In the genomic region with DNA sequence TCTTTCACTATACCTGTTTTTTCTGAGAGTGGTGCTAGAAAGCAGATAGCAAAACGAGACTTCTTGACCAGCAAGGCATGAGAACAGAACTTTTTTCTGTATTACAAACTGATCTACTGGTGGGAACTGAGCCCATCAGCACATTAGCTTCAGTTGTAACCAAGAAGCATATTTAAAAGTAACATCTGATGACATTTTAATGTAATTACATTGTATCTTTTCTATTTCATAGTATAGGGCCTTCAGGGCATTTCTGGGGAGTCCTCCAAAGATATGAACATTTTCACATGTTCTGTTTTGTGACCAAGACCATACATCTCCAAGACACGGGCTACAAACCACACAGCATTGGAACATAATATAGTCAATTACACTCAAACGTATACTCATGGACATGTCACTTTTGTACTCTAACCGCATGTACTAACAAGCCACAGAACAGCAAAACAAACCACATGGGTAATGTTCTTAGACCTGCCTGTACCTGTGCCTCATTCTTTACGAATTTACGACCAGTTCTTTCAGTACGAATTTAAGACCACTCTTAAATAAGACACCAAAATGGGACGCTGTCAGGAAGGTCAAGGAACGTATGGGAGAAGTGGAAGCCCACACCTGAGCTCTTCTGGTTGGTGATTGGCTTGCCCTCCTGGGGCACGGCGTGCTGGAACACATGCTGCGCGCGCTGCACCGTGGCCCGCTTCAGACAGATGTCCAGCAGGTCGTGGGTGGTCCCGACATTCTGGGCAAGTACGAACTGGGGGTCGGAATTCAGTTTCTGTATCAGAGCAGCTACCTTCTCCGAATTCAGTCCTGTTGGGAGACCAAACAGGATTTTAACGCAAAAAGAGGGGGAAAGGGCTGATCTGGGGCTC, we compare ENCODE assay signal across 8 cellular contexts. TPM values are rescaled to one million over a fixed set of nuclear protein-coding genes. Genes with fewer than 3 reads are reported as not detected.
A peak's percentile ranks its signal among the peaks of the same experiment; 100 is the strongest.
DNase-seq lines count a peak whose midpoint lies in the region; ATAC-seq, FAIRE-seq and TF ChIP-seq lines count a peak whose summit lies in the region.

No MANE protein-coding gene starts in this region.

- peaks cover 42% of the 10 kb centered on the region for H3K36me3 ChIP-seq in HUES64 (ENCODE audit: insufficient read depth, low read length)
- H3K36me3 ChIP-seq in kidney (ENCODE audit: control insufficient read depth in 1 of 2, insufficient read depth in 2 of 2, low read length in 2 of 2), result peaks cover 9 to 12% of the 10 kb centered on the region in 2 donors

- H3K27ac ChIP-seq in HUES64 (ENCODE audit: low read depth, low read length) (peak overlapping the region; percentile 71; the same call in 1 of the 2 replicates), kidney (ENCODE audit: low read depth in 2 of 2, low read length in 2 of 2) (peak overlapping the region in 1 of 2 donors; percentile 10)

- DNase-seq in AG10803 (ENCODE audit: low read depth) (peak; percentile 11), T-helper 17 cell (no peak), T47D (ENCODE audit: low read depth in 1 of 2, low spot score in 1 of 2) (peak; percentile 56 to 73), kidney (no peak), NCI-H187 treated with DMSO at 0.1 percent for 48 hours (lab: John Stamatoyannopoulos, UW) (no peak)
- peak; percentile 40 to 57 for DNase-seq in stimulated activated CD4-positive, alpha-beta T cell treated with anti-CD3 and anti-CD28 coated beads, Interleukin-2, amount 100 ng/mL, for 24 hours

- FAIRE-seq in kidney (lab: Jason Lieb, UNC), result no peak

- H3K27ac Mint-ChIP-seq in T-helper 17 cell, result peak overlapping the region; percentile 93

- peak overlapping the region; percentile 85 for H3K4me3 ChIP-seq in AG10803 (ENCODE audit: low read length)
- peak overlapping the region; percentile 92 for H3K4me3 ChIP-seq in HUES64 (ENCODE audit: low read length)
- peak overlapping the region; percentile 97 for H3K4me3 ChIP-seq in kidney (ENCODE audit: low read length in 2 of 2)

- WGBS in HUES64, result 9% methylated on average over 22 of the region's 22 CpGs

- no peaks in the 10 kb centered on the region for H3K27me3 Mint-ChIP-seq in T-helper 17 cell

- peaks cover 2% of the 10 kb centered on the region for H3K36me3 Mint-ChIP-seq in T-helper 17 cell (ENCODE audit: low read depth)

- H3K4me1 Mint-ChIP-seq in T-helper 17 cell, result peaks cover 14% of the 10 kb centered on the region

- H3K9ac ChIP-seq in HUES64 (ENCODE audit: low read depth, low read length) (peak overlapping the region; percentile 80), kidney (ENCODE audit: low read length in 2 of 2) (peak overlapping the region; percentile 36 to 85)

- intact Hi-C loops in kidney (cut with DNase I), result no loop called here

- H3K9me3 ChIP-seq in HUES64 (ENCODE audit: insufficient read depth, low read depth, low read length) (no peaks in the 10 kb centered on the region), T-helper 17 cell (ENCODE audit: control insufficient read depth, low read length, poor library complexity, severe bottlenecking) (no peaks in the 10 kb centered on the region), kidney (ENCODE audit: control insufficient read depth in 1 of 2, low read length in 2 of 2) (no peaks in the 10 kb centered on the region)

- H3K4me1 ChIP-seq in HUES64 (ENCODE audit: insufficient read depth, low read length) (peaks cover 10% of the 10 kb centered on the region; the same call in 1 of the 2 replicates), kidney (ENCODE audit: control insufficient read depth in 1 of 2, insufficient read depth in 1 of 2, low read depth in 1 of 2, low read length in 2 of 2) (peaks cover 9 to 11% of the 10 kb centered on the region in 2 donors)

- peaks cover 20% of the 10 kb centered on the region for H3K27me3 ChIP-seq in HUES64 (ENCODE audit: insufficient read depth, low read length)

- TF ChIP-seq CTCF in AG10803 (conservative IDR thresholded peaks at IDR 0.05; ENCODE audit: low read length), result no peak
- TF ChIP-seq CTCF in kidney (IDR thresholded peaks at IDR 0.05; ENCODE audit: borderline replicate concordance, extremely low read depth, insufficient read depth), result no peak

- in situ Hi-C loops in T47D (cut with HindIII; ENCODE audit: low pct_unique_long_range_greater_than_20kb, low sequenced_read_pairs), result no loop called here

- ATAC-seq in GM18907 (IDR thresholded peaks at IDR 0.05; ENCODE audit: unreplicated experiment) (peak; percentile 54), T-helper 17 cell (peak; percentile 41)

- no peak overlapping the region for H3K4me3 Mint-ChIP-seq in T-helper 17 cell

RNA-seq across cellular contexts. Expression of a gene that starts 0.8 kb away (rescaled TPM):
- 56.6 TPM for polyA plus RNA-seq in HUES64 (2013, experiment 1 of 2)
- 60.5 TPM for polyA plus RNA-seq in HUES64 (2013, experiment 2 of 2)
- 10 to 100 TPM; 37.7 to 50.9 TPM for total RNA-seq in T-helper 17 cell
- 32.5 TPM for total RNA-seq in kidney
- polyA plus RNA-seq in kidney (ENCODE audit: insufficient read depth, low read depth, low replicate concordance), result 30.5 TPM

RNA-seq across cellular contexts. Expression of a gene that starts 42.9 kb away (rescaled TPM):
- not detected for polyA plus RNA-seq in HUES64 (2013, experiment 1 of 2)
- polyA plus RNA-seq in HUES64 (2013, experiment 2 of 2), result not detected
- total RNA-seq in T-helper 17 cell (not detected), kidney (not detected)
- 0.90 TPM for polyA plus RNA-seq in kidney (ENCODE audit: insufficient read depth, low read depth, low replicate concordance)

RNA-seq across cellular contexts. Expression of a gene that starts 55.4 kb away (rescaled TPM):
- 0.10 TPM for polyA plus RNA-seq in HUES64 (2013, experiment 1 of 2)
- 0.06 TPM for polyA plus RNA-seq in HUES64 (2013, experiment 2 of 2)
- total RNA-seq in T-helper 17 cell (1 to 10 TPM in 1 of 2 donors, under 1 TPM in 1; 0.10 to 5.0 TPM), kidney (0.94 TPM)
- 1.1 TPM for polyA plus RNA-seq in kidney (ENCODE audit: insufficient read depth, low read depth, low replicate concordance)

Comparison
In these comparisons a context has a peak if more than half of its experiments do, and no peak if none do; other contexts are left out.
1. DNase-seq: peak in AG10803 (single experiment), T47D (2 of 2) and stimulated activated CD4-positive, alpha-beta T cell treated with anti-CD3 and anti-CD28 coated beads, Interleukin-2, amount 100 ng/mL, for 24 hours (2 of 2); none in T-helper 17 cell (0 of 3), kidney (single experiment) and NCI-H187 treated with DMSO at 0.1 percent for 48 hours (single experiment).
2. Peak in every context shown above with its lines, with median percentiles within 50 percentile points of each other: H3K4me3 ChIP-seq.